8 cellular contexts compared by ENCODE assay signal in genomic region chr1:33007190-33008050, GRCh38. TPM values are rescaled to one million over a fixed set of nuclear protein-coding genes. Genes with fewer than 3 reads are reported as not detected.
A peak's percentile ranks its signal among the peaks of the same experiment; 100 is the strongest.
DNase-seq lines count a peak whose midpoint lies in the region; ATAC-seq, FAIRE-seq and TF ChIP-seq lines count a peak whose summit lies in the region.

No MANE protein-coding gene starts in this region.

- H3K9me3 ChIP-seq in BE2C (no peaks in the 10 kb centered on the region), neural cell (ENCODE audit: low read length) (no peaks in the 10 kb centered on the region)

- no peak for TF ChIP-seq EP300 in neural cell (conservative IDR thresholded peaks at IDR 0.05; ENCODE audit: poor library complexity, severe bottlenecking)

- H3K79me2 ChIP-seq in GM23338 (replicated peaks; ENCODE audit: insufficient read depth) (no peaks in the 10 kb centered on the region), neural cell (replicated peaks; ENCODE audit: insufficient read depth, low read length) (no peaks in the 10 kb centered on the region)

- DNase-seq in BE2C (peak; percentile 17), GM23338 (ENCODE audit: low spot score) (peak; percentile 21), RCC 7860 (ENCODE audit: low spot score) (peak; percentile 76), epithelial cell of esophagus (ENCODE audit: low read depth) (peak; percentile 96), GM12891 (ENCODE audit: insufficient read length, low spot score) (no peak)
- no peak for DNase-seq in stimulated activated CD4-positive, alpha-beta T cell treated with anti-CD3 and anti-CD28 coated beads, Interleukin-1b, Interleukin-23, amount 100 ng/mL, for 48 hours

- peak; percentile 65 for ATAC-seq in GM23338
- ATAC-seq in GM18517 (IDR thresholded peaks at IDR 0.05; ENCODE audit: unreplicated experiment): no peak

- H3K4me1 Mint-ChIP-seq in GM23338: peaks cover 29% of the 10 kb centered on the region

- H3K36me3 ChIP-seq in BE2C (peaks cover 20% of the 10 kb centered on the region), GM23338 (ENCODE audit: insufficient read depth) (peaks cover 32% of the 10 kb centered on the region), neural cell (ENCODE audit: insufficient read depth, low read length) (peaks cover 10% of the 10 kb centered on the region)

- no peak overlapping the region for H3K4me3 Mint-ChIP-seq in GM23338

- H3K27ac Mint-ChIP-seq in GM23338: no peak overlapping the region

- H3K4me1 ChIP-seq in BE2C (no peaks in the 10 kb centered on the region), GM23338 (ENCODE audit: insufficient read depth) (peaks cover 9% of the 10 kb centered on the region)

- H4K20me1 ChIP-seq in GM23338 (replicated peaks; ENCODE audit: insufficient read depth) (peaks cover 24% of the 10 kb centered on the region; the same call in 1 of the 2 replicates), neural cell (ENCODE audit: insufficient read depth) (no peaks in the 10 kb centered on the region)

- no peak overlapping the region for H3K9ac ChIP-seq in neural cell (ENCODE audit: low read length)

- H3K27me3 ChIP-seq in BE2C (no peaks in the 10 kb centered on the region), GM23338 (ENCODE audit: insufficient read depth) (no peaks in the 10 kb centered on the region), neural cell (ENCODE audit: insufficient read depth, low read depth, low read length) (no peaks in the 10 kb centered on the region)

- H3K4me3 ChIP-seq in BE2C (ENCODE audit: low read depth, low read length): no peak overlapping the region
- no peak overlapping the region for H3K4me3 ChIP-seq in GM23338
- no peak overlapping the region for H3K4me3 ChIP-seq in epithelial cell of esophagus (ENCODE audit: low read length)
- no peak overlapping the region for H3K4me3 ChIP-seq in neural cell (ENCODE audit: low read length)

- no peaks in the 10 kb centered on the region; the same call in 2 of the 3 replicates for H3K9me3 Mint-ChIP-seq in GM23338

- FAIRE-seq in RCC 7860 (lab: Jason Lieb, UNC) (peak; percentile 22), GM12891 (lab: Jason Lieb, UNC) (no peak)

- peak; percentile 43 for TF ChIP-seq RAD21 in neural cell (conservative IDR thresholded peaks at IDR 0.05)

- no peaks in the 10 kb centered on the region for H3K27me3 Mint-ChIP-seq in GM23338 (ENCODE audit: insufficient read depth, low read depth, poor library complexity)

- peaks cover 38% of the 10 kb centered on the region for H3K36me3 Mint-ChIP-seq in GM23338 (ENCODE audit: low read depth)

- H3K9me2 ChIP-seq in GM23338 (ENCODE audit: insufficient read depth): no peaks in the 10 kb centered on the region; the same call in 1 of the 2 replicates
- no peaks in the 10 kb centered on the region for H3K9me2 ChIP-seq in neural cell (ENCODE audit: insufficient read depth, low read length)

- no peak for TF ChIP-seq POLR2A in GM12891 (IDR thresholded peaks at IDR 0.05; ENCODE audit: low read depth, low read length)

- peak; percentile 40 for TF ChIP-seq CTCF in BE2C (IDR thresholded peaks at IDR 0.05; ENCODE audit: low read depth, low read length)
- peak in 1 of 2 experiments; percentile 35; a peak in 3 of 4 replicates for TF ChIP-seq CTCF in GM23338 (conservative IDR thresholded peaks at IDR 0.05; ENCODE audit: low read depth in 2 of 2)
- TF ChIP-seq CTCF in epithelial cell of esophagus (IDR thresholded peaks at IDR 0.05; ENCODE audit: insufficient read depth, low read depth, low read length, missing control alignments): peak; percentile 78
- peak; percentile 43 for TF ChIP-seq CTCF in neural cell (IDR thresholded peaks at IDR 0.05; ENCODE audit: poor library complexity, severe bottlenecking)

- H3K4me2 ChIP-seq in GM23338: no peak overlapping the region
- no peak overlapping the region for H3K4me2 ChIP-seq in neural cell (ENCODE audit: low read length)

- no peaks in the 10 kb centered on the region for H3F3A ChIP-seq in GM23338 (replicated peaks; ENCODE audit: low read depth)
- H3F3A ChIP-seq in neural cell (ENCODE audit: insufficient read depth, low read length, poor library complexity, severe bottlenecking): no peaks in the 10 kb centered on the region

- H2AFZ ChIP-seq in GM23338 (no peak overlapping the region), neural cell (ENCODE audit: low read depth, low read length) (no peak overlapping the region)

- H3K27ac ChIP-seq in GM23338 (ENCODE audit: low read depth) (no peak overlapping the region), neural cell (ENCODE audit: low read length) (no peak overlapping the region)

TF ChIP-seq in neural cell, 6 proteins besides CTCF, POLR2A, EP300 and RAD21:
- TF ChIP-seq SMC3 (conservative IDR thresholded peaks at IDR 0.05; ENCODE audit: poor library complexity): peak; percentile 50
- TF ChIP-seq EZH2 (IDR thresholded peaks at IDR 0.05; ENCODE audit: borderline replicate concordance, insufficient read depth, low read length, poor library complexity, severe bottlenecking): no peak

TF ChIP-seq in GM12891, 5 proteins besides CTCF, POLR2A, EP300 and RAD21:
- no peak for TF ChIP-seq POU2F2 (IDR thresholded peaks at IDR 0.05; ENCODE audit: low read depth, low read length)
- TF ChIP-seq PAX5 (IDR thresholded peaks at IDR 0.05; ENCODE audit: insufficient read depth, low read length, severe bottlenecking): no peak
- TF ChIP-seq POLR2AphosphoS5 (IDR thresholded peaks at IDR 0.05; ENCODE audit: low read depth, low read length): no peak
- no peak for TF ChIP-seq TAF1 (IDR thresholded peaks at IDR 0.05; ENCODE audit: low read depth, low read length)
- no peak for TF ChIP-seq SPI1 (IDR thresholded peaks at IDR 0.05; ENCODE audit: low read depth, low read length)

RNA-seq across cellular contexts. Expression of gene AK2, which starts 29.3 kb away (rescaled TPM):
- polyA plus RNA-seq in BE2C (2012; ENCODE audit: insufficient read depth, insufficient read length, low read depth): 206 TPM
- 142 and 165 TPM in 2 replicates for total RNA-seq in GM23338 (2014; rRNA removed; shearing (Covaris generic))
- polyA plus RNA-seq in GM23338 (2016; fragmentation: Nextera tagmentation; extraction: Ambion mirVana) (121 and 125 TPM in 2 replicates), neural cell (90.1 and 107 TPM in 2 replicates)
- polyA minus RNA-seq in neural cell: 52.3 and 57.8 TPM in 2 replicates
- 196 TPM for polyA plus RNA-seq in GM12891 (2012; ENCODE audit: low read depth, missing spikeins)

RNA-seq across cellular contexts. Expression of gene RNF19B, which starts 42.8 kb away (rescaled TPM):
- polyA plus RNA-seq in BE2C (2012; ENCODE audit: insufficient read depth, insufficient read length, low read depth): 7.0 TPM
- 10.6 and 11.9 TPM in 2 replicates for total RNA-seq in GM23338 (2014; rRNA removed; shearing (Covaris generic))
- 2.6 and 2.9 TPM in 2 replicates for polyA plus RNA-seq in GM23338 (2016; fragmentation: Nextera tagmentation; extraction: Ambion mirVana)
- 22.1 and 30.8 TPM in 2 replicates for polyA plus RNA-seq in neural cell
- polyA minus RNA-seq in neural cell: 46.0 and 46.3 TPM in 2 replicates
- polyA plus RNA-seq in GM12891 (2012; ENCODE audit: low read depth, missing spikeins): 19.3 TPM

Comparison
In these comparisons a context has a peak if more than half of its experiments do, and no peak if none do; other contexts are left out.
1. DNase-seq: peak in BE2C (single experiment), GM23338 (single experiment), RCC 7860 (single experiment) and epithelial cell of esophagus (single experiment); none in stimulated activated CD4-positive, alpha-beta T cell treated with anti-CD3 and anti-CD28 coated beads, Interleukin-1b, Interleukin-23, amount 100 ng/mL, for 48 hours (single experiment) and GM12891 (single experiment).